Comparison of ENCODE assay signal across 1 cellular context in the genomic region with DNA sequence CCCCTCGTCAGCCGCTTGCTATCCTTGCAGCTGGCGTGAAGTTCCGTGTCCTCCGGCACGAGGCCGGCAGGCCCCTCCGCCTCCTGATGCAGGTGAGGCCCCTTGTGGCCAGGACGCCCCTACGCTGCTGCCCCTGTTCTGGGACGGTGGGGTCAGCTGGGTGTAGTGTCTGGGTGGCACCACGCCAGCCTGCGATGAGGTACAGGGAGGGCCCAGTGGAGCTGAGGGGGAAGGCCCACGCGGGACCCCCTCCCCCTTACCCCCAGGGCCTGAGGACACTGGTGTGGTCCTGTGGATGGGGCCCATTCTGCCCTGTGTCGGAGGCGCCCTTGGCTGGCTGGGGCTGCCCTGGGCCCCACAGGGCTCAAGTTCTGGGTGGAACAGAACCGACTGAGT.
TF ChIP-seq lines count a peak whose summit lies in the region.

No MANE protein-coding gene starts in this region.

TF ChIP-seq in H1, 55 proteins besides CTCF, POLR2A, EP300 and RAD21:
- TF ChIP-seq POLR2AphosphoS5 (IDR thresholded peaks at IDR 0.05; ENCODE audit: low read depth, low read length) (no peak), BCL11A (IDR thresholded peaks at IDR 0.05; ENCODE audit: low read depth in 2 of 2, low read length in 2 of 2) (no peak), CBX5 (IDR thresholded peaks at IDR 0.05; ENCODE audit: low read depth, low read length) (no peak), PHF8 (conservative IDR thresholded peaks at IDR 0.05; ENCODE audit: low read depth, low read length) (no peak), BRCA1 (IDR thresholded peaks at IDR 0.05; ENCODE audit: low read depth, low read length) (no peak)
